ENCODE assay signal across 8 cellular contexts in genomic region chr21:45439171-45439872, GRCh38. TPM values are rescaled to one million over a fixed set of nuclear protein-coding genes. Genes with fewer than 3 reads are reported as not detected.
DNase-seq lines count a peak whose midpoint lies in the region; ATAC-seq and TF ChIP-seq lines count a peak whose summit lies in the region.

No MANE protein-coding gene starts in this region.

- DNase-seq in AML-193 (lab: John Stamatoyannopoulos, UW), result peak; percentile 65 to 70
- DNase-seq in NCI-H2107 (lab: John Stamatoyannopoulos, UW), result peak; percentile 53
- DNase-seq in activated B cell treated with CpG ODN at 0.5 μM for 24 hours, result peak; percentile 81
- peak; percentile 63 to 82 for DNase-seq in breast epithelium (ENCODE audit: low spot score in 2 of 2)
- DNase-seq in iris pigment epithelial cell (ENCODE audit: low read depth), result peak; percentile 91
- DNase-seq in stimulated activated CD4-positive, alpha-beta T cell treated with anti-CD3 and anti-CD28 coated beads, Interleukin-12 subunit alpha, Interleukin-12 subunit beta, amount 100 ng/mL, for 4 hours, result peak; percentile 85

- H3K27ac ChIP-seq in breast epithelium, result peak overlapping the region; percentile 68 to 91

- H3K4me3 ChIP-seq in breast epithelium, result peak overlapping the region; percentile 29 to 62 (median 43)

- intact Hi-C loops in activated B cell treated with CpG ODN at 0.5 μM for 24 hours (cut with micrococcal nuclease), result loop anchor here (1.0 to 2.0 kb wide), 5 partner anchors 147 to 639 kb away; partner anchors contain the start of gene UBE2G2
- intact Hi-C loops in breast epithelium (cut with DNase I; ENCODE audit: low total_unique reads), result loop anchor here (2.0 kb wide), 1 partner anchor 147 kb away; no protein-coding TSS in a partner anchor

- H3K9me3 ChIP-seq in breast epithelium, result no peaks in the 10 kb centered on the region

- no peaks in the 10 kb centered on the region for H3K4me1 ChIP-seq in breast epithelium

- TF ChIP-seq POLR2A in breast epithelium (IDR thresholded peaks at IDR 0.05), result no peak

- no peaks in the 10 kb centered on the region for H3K27me3 ChIP-seq in breast epithelium

- no peak overlapping the region for H3K27ac Mint-ChIP-seq in activated B cell treated with CpG ODN at 0.5 μM for 24 hours

- no peaks in the 10 kb centered on the region for H3K9me3 Mint-ChIP-seq in activated B cell treated with CpG ODN at 0.5 μM for 24 hours

- POLR2A ChIA-PET in activated B cell treated with CpG ODN at 0.5 μM for 24 hours (lab: Charles Lee), result no interaction called here

- TF ChIP-seq CTCF in activated B cell treated with CpG ODN at 0.5 μM for 24 hours (IDR thresholded peaks at IDR 0.05) (no peak), breast epithelium (IDR thresholded peaks at IDR 0.05) (peak; percentile 95 to 99 (median 97))

- H3K36me3 Mint-ChIP-seq in activated B cell treated with CpG ODN at 0.5 μM for 24 hours (ENCODE audit: low read depth), result no peaks in the 10 kb centered on the region

- peaks cover 15% of the 10 kb centered on the region for H3K27me3 Mint-ChIP-seq in activated B cell treated with CpG ODN at 0.5 μM for 24 hours

- H3K4me1 Mint-ChIP-seq in activated B cell treated with CpG ODN at 0.5 μM for 24 hours, result peaks cover 4% of the 10 kb centered on the region

- ATAC-seq in GM19452 (IDR thresholded peaks at IDR 0.05; ENCODE audit: unreplicated experiment) (peak; percentile 56), activated B cell treated with CpG ODN at 0.5 μM for 24 hours (ENCODE audit: low read depth) (peak; percentile 83), GM18498 (IDR thresholded peaks at IDR 0.05; ENCODE audit: unreplicated experiment) (no peak)

- H3K4me3 Mint-ChIP-seq in activated B cell treated with CpG ODN at 0.5 μM for 24 hours, result peak overlapping the region; percentile 66

- no peaks in the 10 kb centered on the region for H3K36me3 ChIP-seq in breast epithelium

- CTCF ChIA-PET in activated B cell treated with CpG ODN at 0.5 μM for 24 hours (lab: Charles Lee), result interaction anchor here (0.7 to 3.8 kb wide), 8 partner anchors 23 to 417 kb away, joined by 3 to 20 read pairs (median 4); no protein-coding TSS in a partner anchor

RNA-seq across cellular contexts. Expression of gene COL18A1, which starts 34.4 kb away (rescaled TPM):
- total RNA-seq in activated B cell treated with CpG ODN at 0.5 μM for 24 hours (1.2 and 1.6 TPM in 2 replicates), breast epithelium (10 to 100 TPM; 48.3 to 62.9 (median 55.8) TPM)

Comparison
In these comparisons a context has a peak if more than half of its experiments do, and no peak if none do; other contexts are left out.
1. RNA of gene COL18A1, which starts 34.4 kb away (total RNA-seq): 48.3 to 62.9 TPM in breast epithelium; 1.2 to 1.6 TPM in activated B cell treated with CpG ODN at 0.5 μM for 24 hours; every median in the first group is over 10 times any median in the second.
2. Peak in every context shown above with its lines, with median percentiles within 50 percentile points of each other: DNase-seq.